ENCODE assay signal across 20 cellular contexts in genomic region chr4:165677081-165677480, GRCh38.
DNase-seq lines count a peak whose midpoint lies in the region; ATAC-seq, FAIRE-seq and TF ChIP-seq lines count a peak whose summit lies in the region.
"Had no signal": no experiment of that assay in that cellular context is flagged by ENCODE, and none has a peak within 500 bp of the region (broad histone marks: within the 10 kb centered on the region; RNA-seq: fewer than 3 reads in every experiment).

No MANE protein-coding gene starts in this region.

- DNase-seq in Right ventricle myocardium inferior (ENCODE audit: missing footprints) = peak; percentile 21
- DNase-seq in left ventricle myocardium inferior = no peak
- no peak for DNase-seq in GM23338 (ENCODE audit: low spot score)
- DNase-seq in bronchial epithelial cell (ENCODE audit: low read depth) = no peak
- no peak for DNase-seq in sciatic nerve (ENCODE audit: low spot score)
- DNase-seq in HK-2 (ENCODE audit: unreplicated experiment) = no peak
- DNase-seq: AML-193; Caco-2; Calu3; CD4-positive, alpha-beta T cell; CD8-positive, alpha-beta T cell; DMS79 treated with DMSO at 0.1 percent for 48 hours; GF-D8 had no signal

- H3K9me3 ChIP-seq in left ventricle myocardium inferior (replicated peaks) = no peaks in the 10 kb centered on the region
- H3K9me3 ChIP-seq: A549; BLaER1 treated with 17β-estradiol and CSF1 and Interleukin-3, amounts not matched to agents 10 nM and 100 nM; Caco-2 had no signal

- peak; percentile 70 for FAIRE-seq in bronchial epithelial cell (lab: Jason Lieb, UNC)
- FAIRE-seq: A549, GM12891 had no signal

- no peak overlapping the region for H3K4me3 Mint-ChIP-seq in GM23338
- H3K4me3 Mint-ChIP-seq: B cell; CD4-positive, alpha-beta T cell; CD8-positive, alpha-beta T cell had no signal

- H3K27ac ChIP-seq in left ventricle myocardium inferior (replicated peaks) (no peak overlapping the region), GM23338 (ENCODE audit: low read depth) (no peak overlapping the region)
- H3K27ac ChIP-seq: 22Rv1, A549, C4-2B had no signal

- H2AFZ ChIP-seq in GM23338 = peak overlapping the region; percentile 53; the same call in 1 of the 2 replicates

- H3K27ac Mint-ChIP-seq in GM23338 = no peak overlapping the region
- H3K27ac Mint-ChIP-seq: B cell; CD4-positive, alpha-beta T cell; CD8-positive, alpha-beta T cell had no signal

- no peak overlapping the region for H3K4me2 ChIP-seq in GM23338
- H3K4me2 ChIP-seq: A549 had no signal

- H4K20me1 ChIP-seq in GM23338 (replicated peaks; ENCODE audit: insufficient read depth) = no peaks in the 10 kb centered on the region
- H4K20me1 ChIP-seq: BLaER1 treated with 17β-estradiol and CSF1 and Interleukin-3, amounts not matched to agents 10 nM and 100 nM had no signal

- H3K9me3 Mint-ChIP-seq in GM23338 = no peaks in the 10 kb centered on the region
- H3K9me3 Mint-ChIP-seq: CD4-positive, alpha-beta T cell; CD8-positive, alpha-beta T cell had no signal

- H3F3A ChIP-seq in GM23338 (replicated peaks; ENCODE audit: low read depth) = no peaks in the 10 kb centered on the region

- H3K36me3 ChIP-seq in left ventricle myocardium inferior (no peaks in the 10 kb centered on the region), GM23338 (ENCODE audit: insufficient read depth) (no peaks in the 10 kb centered on the region), bronchial epithelial cell (ENCODE audit: control insufficient read depth, insufficient read depth, low read length) (no peaks in the 10 kb centered on the region)
- H3K36me3 ChIP-seq: BLaER1 treated with 17β-estradiol and CSF1 and Interleukin-3, amounts not matched to agents 10 nM and 100 nM had no signal

- H3K4me3 ChIP-seq in left ventricle myocardium inferior (no peak overlapping the region), GM23338 (no peak overlapping the region), bronchial epithelial cell (ENCODE audit: low read depth, low read length) (no peak overlapping the region)
- H3K4me3 ChIP-seq: A549; BLaER1 treated with 17β-estradiol and CSF1 and Interleukin-3, amounts not matched to agents 10 nM and 100 nM had no signal

- H3K36me3 Mint-ChIP-seq in GM23338 (ENCODE audit: low read depth) = no peaks in the 10 kb centered on the region
- H3K36me3 Mint-ChIP-seq: CD8-positive, alpha-beta T cell had no signal

- TF ChIP-seq CTCF in left ventricle myocardium inferior (IDR thresholded peaks at IDR 0.05; ENCODE audit: borderline replicate concordance) (no peak), GM23338 (conservative IDR thresholded peaks at IDR 0.05; ENCODE audit: low read depth in 2 of 2) (no peak), bronchial epithelial cell (IDR thresholded peaks at IDR 0.05; ENCODE audit: insufficient read depth, low read length, severe bottlenecking) (no peak)

- H3K27me3 Mint-ChIP-seq in GM23338 (ENCODE audit: insufficient read depth, low read depth, poor library complexity) = no peaks in the 10 kb centered on the region
- H3K27me3 Mint-ChIP-seq: B cell; CD4-positive, alpha-beta T cell had no signal

- H3K27me3 ChIP-seq in left ventricle myocardium inferior (ENCODE audit: low read depth) = no peaks in the 10 kb centered on the region
- H3K27me3 ChIP-seq in GM23338 (ENCODE audit: insufficient read depth) = no peaks in the 10 kb centered on the region
- no peaks in the 10 kb centered on the region for H3K27me3 ChIP-seq in bronchial epithelial cell (ENCODE audit: control insufficient read depth, insufficient read depth, low read length)
- H3K27me3 ChIP-seq: BLaER1 treated with 17β-estradiol and CSF1 and Interleukin-3, amounts not matched to agents 10 nM and 100 nM had no signal

- intact Hi-C loops in Right ventricle myocardium inferior (cut with DNase I) (no loop called here), left ventricle myocardium inferior (cut with micrococcal nuclease) (no loop called here), sciatic nerve (cut with DNase I) (no loop called here)

- no peaks in the 10 kb centered on the region for H3K79me2 ChIP-seq in GM23338 (replicated peaks; ENCODE audit: insufficient read depth)

- H3K4me1 Mint-ChIP-seq in GM23338 = no peaks in the 10 kb centered on the region
- H3K4me1 Mint-ChIP-seq: B cell had no signal

- ATAC-seq in Right ventricle myocardium inferior (no peak), GM23338 (no peak), sciatic nerve (peak; percentile 50), HG02763 (IDR thresholded peaks at IDR 0.05; ENCODE audit: unreplicated experiment) (no peak)
- ATAC-seq: A549; CD8-positive, alpha-beta T cell had no signal

- H3K4me1 ChIP-seq in left ventricle myocardium inferior (no peaks in the 10 kb centered on the region), GM23338 (ENCODE audit: insufficient read depth) (no peaks in the 10 kb centered on the region)
- H3K4me1 ChIP-seq: A549, Caco-2 had no signal

- peaks cover 3% of the 10 kb centered on the region; the same call in 1 of the 2 replicates for H3K9me2 ChIP-seq in GM23338 (ENCODE audit: insufficient read depth)

TF ChIP-seq in GM23338, 12 proteins besides CTCF, POLR2A, EP300 and RAD21:
- no peak for TF ChIP-seq EZH2 (IDR thresholded peaks at IDR 0.05; ENCODE audit: low read depth, unreplicated experiment)
- no peak for TF ChIP-seq ETS1 (IDR thresholded peaks at IDR 0.05)
